Comparison of ENCODE assay signal across 8 cellular contexts in the genomic region with DNA sequence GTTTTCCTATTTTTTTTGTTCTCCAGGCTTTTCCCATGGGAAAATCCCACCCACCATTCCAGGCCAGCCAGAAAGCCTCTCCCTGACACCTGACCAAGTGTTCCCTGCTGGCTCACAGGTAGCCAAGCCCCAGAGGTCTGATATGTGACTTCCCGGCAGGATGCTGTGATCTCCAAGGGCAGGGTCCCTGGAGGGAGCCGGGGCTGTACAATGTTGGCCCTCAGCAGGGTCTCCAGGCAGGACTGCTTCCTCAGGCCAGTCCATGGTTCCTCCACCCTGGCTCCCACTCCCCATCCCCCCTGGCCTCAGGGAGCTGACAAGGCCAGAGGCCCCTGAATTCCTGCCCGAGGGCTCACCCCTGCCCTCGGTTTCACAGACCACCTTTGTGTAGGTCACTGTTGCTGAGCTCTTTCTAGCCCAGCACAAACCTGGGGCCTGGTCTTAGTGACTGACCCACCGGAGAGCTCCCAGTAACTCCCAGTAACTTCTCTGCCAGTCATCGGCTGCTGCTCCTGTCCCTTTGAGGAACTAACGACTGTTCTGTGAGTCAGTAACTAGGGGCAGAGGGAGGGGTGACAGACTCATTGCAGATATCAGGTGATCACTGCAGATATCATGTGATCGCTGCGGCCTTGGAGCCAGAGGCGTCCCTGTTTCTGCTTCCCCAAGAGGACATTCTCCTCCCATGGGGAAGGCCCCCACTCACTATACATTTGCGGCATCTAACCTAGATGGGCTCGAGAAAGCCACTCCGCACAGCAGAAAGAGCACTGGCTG. TPM values are rescaled to one million over a fixed set of nuclear protein-coding genes. Genes with fewer than 3 reads are reported as not detected.
A peak's percentile ranks its signal among the peaks of the same experiment; 100 is the strongest.
DNase-seq lines count a peak whose midpoint lies in the region; ATAC-seq, FAIRE-seq and TF ChIP-seq lines count a peak whose summit lies in the region.

No MANE protein-coding gene starts in this region.

- H3K4me1 Mint-ChIP-seq in CD8-positive, alpha-beta memory T cell, result no peaks in the 10 kb centered on the region
- no peaks in the 10 kb centered on the region for H3K4me1 Mint-ChIP-seq in activated CD4-positive, alpha-beta T cell treated with anti-CD3 and anti-CD28 coated beads for 36 hours

- TF ChIP-seq CTCF in GM12878 (IDR thresholded peaks at IDR 0.05 in 2 of 3, conservative IDR thresholded peaks at IDR 0.05 in 1 of 3; ENCODE audit: control insufficient read depth in 2 of 3, extremely low read depth in 1 of 3, insufficient read depth in 1 of 3, low read depth in 3 of 3, low read length in 3 of 3), result no peak

- H3K79me2 ChIP-seq in GM12878 (ENCODE audit: control insufficient read depth, insufficient read depth, low read length), result no peaks in the 10 kb centered on the region

- FAIRE-seq in GM12878 (lab: Jason Lieb, UNC), result no peak

- DNase-seq in CD8-positive, alpha-beta memory T cell, result no peak
- DNase-seq in KBM-7 (peak; percentile 81), GM12878 (ENCODE audit: low read depth, low spot score) (no peak), NCI-H2196 (lab: John Stamatoyannopoulos, UW; ENCODE audit: unreplicated experiment) (no peak)
- no peak for DNase-seq in NK-92 treated with Interleukin-12 subunit alpha and Interleukin-12 subunit beta, amount 100 ng/mL, for 24 hours (lab: John Stamatoyannopoulos, UW)
- no peak for DNase-seq in activated CD4-positive, alpha-beta T cell treated with anti-CD3 and anti-CD28 coated beads for 36 hours

- TF ChIP-seq EP300 in GM12878 (IDR thresholded peaks at IDR 0.05; ENCODE audit: borderline replicate concordance in 1 of 2, control insufficient read depth in 1 of 2, low read depth in 2 of 2, low read length in 2 of 2), result no peak; a peak in 1 of 4 replicates

- SMC1A ChIA-PET in GM12878 (lab: Charles Lee; ENCODE audit: uncharacterized antibody, unreplicated experiment), result interaction anchor here (1.1 to 1.3 kb wide), 3 partner anchors 39 to 76 kb away, joined by 3 to 5 read pairs (median 3); no protein-coding TSS in a partner anchor

- no peaks in the 10 kb centered on the region for H3K27me3 ChIP-seq in CD8-positive, alpha-beta memory T cell (ENCODE audit: insufficient read depth, low read length, poor library complexity, severe bottlenecking)
- no peaks in the 10 kb centered on the region; a peak in 1 of 4 replicates for H3K27me3 ChIP-seq in GM12878 (replicated peaks in 1 of 2; ENCODE audit: control insufficient read depth in 2 of 2, insufficient read depth in 2 of 2, low read length in 1 of 2)
- no peaks in the 10 kb centered on the region for H3K27me3 ChIP-seq in mucosa of stomach (ENCODE audit: control insufficient read depth, insufficient read depth, low read length)

- TF ChIP-seq RAD21 in GM12878 (IDR thresholded peaks at IDR 0.05; ENCODE audit: insufficient read depth, low read depth, low read length), result no peak

- 0 out of 2 replicates have a peak, but pooled peaks have one; percentile 42 for TF ChIP-seq POLR2A in GM12878 (IDR thresholded peaks at IDR 0.05; ENCODE audit: low read depth, low read length)

- no peaks in the 10 kb centered on the region for H3K36me3 ChIP-seq in CD8-positive, alpha-beta memory T cell (ENCODE audit: insufficient read depth, low read length)
- H3K36me3 ChIP-seq in GM12878 (ENCODE audit: control insufficient read depth in 2 of 2, insufficient read depth in 2 of 2, low read length in 1 of 2), result no peaks in the 10 kb centered on the region
- H3K36me3 ChIP-seq in mucosa of stomach (ENCODE audit: control insufficient read depth, insufficient read depth, low read length), result no peaks in the 10 kb centered on the region

- no peak overlapping the region; the same call in 1 of the 2 replicates for H3K4me2 ChIP-seq in GM12878 (ENCODE audit: control insufficient read depth, insufficient read depth)

- no peak overlapping the region for H3K27ac Mint-ChIP-seq in CD8-positive, alpha-beta memory T cell
- H3K27ac Mint-ChIP-seq in activated CD4-positive, alpha-beta T cell treated with anti-CD3 and anti-CD28 coated beads for 36 hours, result no peak overlapping the region

- H3K9me3 Mint-ChIP-seq in CD8-positive, alpha-beta memory T cell, result no peaks in the 10 kb centered on the region
- no peaks in the 10 kb centered on the region for H3K9me3 Mint-ChIP-seq in activated CD4-positive, alpha-beta T cell treated with anti-CD3 and anti-CD28 coated beads for 36 hours (ENCODE audit: low read depth)

- intact Hi-C loops in GM12878 (cut with micrococcal nuclease; ENCODE audit: unreplicated experiment), result no loop called here
- intact Hi-C loops in activated CD4-positive, alpha-beta T cell treated with anti-CD3 and anti-CD28 coated beads for 36 hours (cut with DNase I, micrococcal nuclease), result no loop called here

- POLR2A ChIA-PET in CD8-positive, alpha-beta memory T cell (lab: Charles Lee), result no interaction called here
- POLR2A ChIA-PET in GM12878 (lab: Charles Lee), result interaction anchor here (1.1 kb wide), 1 partner anchor 29 kb away, joined by 3 read pairs; no protein-coding TSS in a partner anchor
- POLR2A ChIA-PET in activated CD4-positive, alpha-beta T cell treated with anti-CD3 and anti-CD28 coated beads for 36 hours (lab: Charles Lee), result no interaction called here

- H3K27me3 Mint-ChIP-seq in CD8-positive, alpha-beta memory T cell, result peaks cover 2 to 8% of the 10 kb centered on the region in 2 donors
- H3K27me3 Mint-ChIP-seq in activated CD4-positive, alpha-beta T cell treated with anti-CD3 and anti-CD28 coated beads for 36 hours, result peaks cover 2% of the 10 kb centered on the region

- no peaks in the 10 kb centered on the region for H4K20me1 ChIP-seq in GM12878 (ENCODE audit: control insufficient read depth, insufficient read depth)

- no peaks in the 10 kb centered on the region for H3K9me3 ChIP-seq in CD8-positive, alpha-beta memory T cell (ENCODE audit: low read length)
- no peaks in the 10 kb centered on the region for H3K9me3 ChIP-seq in GM12878 (replicated peaks; ENCODE audit: control insufficient read depth, insufficient read depth, low read length)
- H3K9me3 ChIP-seq in mucosa of stomach (ENCODE audit: control insufficient read depth, low read length), result no peaks in the 10 kb centered on the region

- H3K4me3 Mint-ChIP-seq in CD8-positive, alpha-beta memory T cell, result no peak overlapping the region
- H3K4me3 Mint-ChIP-seq in activated CD4-positive, alpha-beta T cell treated with anti-CD3 and anti-CD28 coated beads for 36 hours, result no peak overlapping the region

- RAD21 ChIA-PET in GM12878 (lab: Charles Lee; ENCODE audit: unreplicated experiment), result interaction anchor here (1.3 to 3.5 kb wide), 4 partner anchors 34 to 41 kb away, joined by 3 to 43 read pairs (median 5); partner anchors contain the start of gene SDC1

- no peaks in the 10 kb centered on the region for H3K4me1 ChIP-seq in CD8-positive, alpha-beta memory T cell (ENCODE audit: insufficient read depth, low read length)
- H3K4me1 ChIP-seq in GM12878 (ENCODE audit: control insufficient read depth, insufficient read depth, low read length) (peaks cover 14% of the 10 kb centered on the region), mucosa of stomach (ENCODE audit: control insufficient read depth, insufficient read depth, low read length) (peaks cover 83% of the 10 kb centered on the region)

- H2AFZ ChIP-seq in GM12878 (ENCODE audit: control insufficient read depth, low read depth, low read length), result peak overlapping the region; percentile 69

- 53% methylated on average over 13 of the region's 13 CpGs for WGBS in GM12878 (ENCODE audit: insufficient coverage, insufficient replicate concordance, low lambda C conversion rate, missing lambda C conversion rate)

- no TSS peak for BruUV-seq in GM12878 (replicated peaks; lab: Mats Ljungman, UMichigan)

- in situ Hi-C loops in KBM-7 (cut with MboI; ENCODE audit: low pct_unique_long_range_greater_than_20kb, low sequenced_read_pairs), result no loop called here
- in situ Hi-C loops in GM12878 (cut with MboI), result no loop called here

- peak overlapping the region; percentile 57 for H3K27ac ChIP-seq in CD8-positive, alpha-beta memory T cell (ENCODE audit: low read depth, low read length)
- no peak overlapping the region for H3K27ac ChIP-seq in GM12878 (ENCODE audit: control insufficient read depth, insufficient read depth)

- H3K4me3 ChIP-seq in CD8-positive, alpha-beta memory T cell (ENCODE audit: low read length), result no peak overlapping the region
- H3K4me3 ChIP-seq in GM12878, result no peak overlapping the region
- no peak overlapping the region for H3K4me3 ChIP-seq in mucosa of stomach (ENCODE audit: low read length)

- CTCF ChIA-PET in CD8-positive, alpha-beta memory T cell (lab: Charles Lee), result no interaction called here
- CTCF ChIA-PET in GM12878 (lab: Yijun Ruan, JAX), result interaction anchor here (1.4 to 3.0 kb wide), 3 partner anchors 10 to 50 kb away, joined by 3 to 11 read pairs (median 10); partner anchors contain the start of gene SDC1
- CTCF ChIA-PET in activated CD4-positive, alpha-beta T cell treated with anti-CD3 and anti-CD28 coated beads for 36 hours (lab: Charles Lee), result no interaction called here

- no peaks in the 10 kb centered on the region for H3K36me3 Mint-ChIP-seq in CD8-positive, alpha-beta memory T cell
- H3K36me3 Mint-ChIP-seq in activated CD4-positive, alpha-beta T cell treated with anti-CD3 and anti-CD28 coated beads for 36 hours (ENCODE audit: low read depth), result no peaks in the 10 kb centered on the region

- H3K9ac ChIP-seq in GM12878 (ENCODE audit: control insufficient read depth, insufficient read depth, low read length), result no peak overlapping the region
- peak overlapping the region; percentile 65 for H3K9ac ChIP-seq in mucosa of stomach (ENCODE audit: low read length)

- ATAC-seq in GM12878 (peak; percentile 72), GM19035 (IDR thresholded peaks at IDR 0.05; ENCODE audit: unreplicated experiment) (no peak)
- ATAC-seq in activated CD4-positive, alpha-beta T cell treated with anti-CD3 and anti-CD28 coated beads for 36 hours, result no peak

RNA-seq across cellular contexts. Expression of gene SDC1, which starts 38.7 kb away (rescaled TPM):
- total RNA-seq in CD8-positive, alpha-beta memory T cell, result under 1 TPM; 0.13 to 0.27 TPM
- not detected for polyA plus RNA-seq in CD8-positive, alpha-beta memory T cell
- total RNA-seq in GM12878 (2013; cell fraction: nucleolus; rRNA removed), result 75.7 and 78.9 TPM in 2 replicates
- 25.8 and 26.6 TPM in 2 replicates for total RNA-seq in GM12878 (2014; rRNA removed)
- total RNA-seq in GM12878 (2014; rRNA removed; fragmentation: Illumina TruSeq; extraction: Trizol), result 9.6 and 12.4 TPM in 2 replicates
- 31.0 and 33.1 TPM in 2 replicates for total RNA-seq in GM12878 (2021)
- 11.9 TPM for polyA plus RNA-seq in GM12878 (2011; ENCODE audit: low read depth)
- polyA plus RNA-seq in GM12878 (2011; rRNA removed), result 13.3 and 21.5 TPM in 2 replicates
- polyA plus RNA-seq in GM12878 (2011; cell fraction: cytosol; rRNA removed), result 23.5 and 34.5 TPM in 2 replicates
- 21.3 and 28.2 TPM in 2 replicates for polyA plus RNA-seq in GM12878 (2011; cell fraction: nucleus; rRNA removed)
- polyA plus RNA-seq in GM12878 (2012), result 18.7 and 26.5 TPM in 2 replicates
- 4.4 and 7.0 TPM in 2 replicates for polyA plus RNA-seq in GM12878 (2014; fragmentation: Illumina TruSeq; extraction: Trizol)
- polyA plus RNA-seq in GM12878 (2014; fragmentation: Nextera tagmentation; extraction: Ambion mirVana), result 1 to 10 TPM in 1 of 2 experiments, under 1 TPM in 1; 0.85 to 2.2 TPM
- 24.4 and 25.9 TPM in 2 replicates for polyA plus RNA-seq in GM12878 (2014; rRNA removed)
- polyA plus RNA-seq in GM12878 (2016; fragmentation: Nextera tagmentation; extraction: Ambion mirVana), result 10 to 100 TPM; 33.8 to 36.8 TPM
- 10.0 and 19.3 TPM in 2 replicates for polyA minus RNA-seq in GM12878 (2011; rRNA and poly(A)+ RNA removed)
- 11.2 and 11.4 TPM in 2 replicates for polyA minus RNA-seq in GM12878 (2011; cell fraction: cytosol; rRNA and poly(A)+ RNA removed)
- 3.4 and 5.3 TPM in 2 replicates for polyA minus RNA-seq in GM12878 (2011; cell fraction: nucleus; rRNA and poly(A)+ RNA removed)
- total RNA-seq in activated CD4-positive, alpha-beta T cell treated with anti-CD3 and anti-CD28 coated beads for 36 hours, result under 1 TPM in 1 of 2 experiments, not detected in 1; 0.23 TPM

Comparison
In these comparisons a context has a peak if more than half of its experiments do, and no peak if none do; other contexts are left out.
1. RNA of gene SDC1, which starts 38.7 kb away (total RNA-seq): 9.6 to 78.9 TPM in GM12878; 0.13 to 0.27 TPM in CD8-positive, alpha-beta memory T cell and 0.23 TPM in activated CD4-positive, alpha-beta T cell treated with anti-CD3 and anti-CD28 coated beads for 36 hours; every median in the first group is over 4 times any median in the second.